In the genomic region with DNA sequence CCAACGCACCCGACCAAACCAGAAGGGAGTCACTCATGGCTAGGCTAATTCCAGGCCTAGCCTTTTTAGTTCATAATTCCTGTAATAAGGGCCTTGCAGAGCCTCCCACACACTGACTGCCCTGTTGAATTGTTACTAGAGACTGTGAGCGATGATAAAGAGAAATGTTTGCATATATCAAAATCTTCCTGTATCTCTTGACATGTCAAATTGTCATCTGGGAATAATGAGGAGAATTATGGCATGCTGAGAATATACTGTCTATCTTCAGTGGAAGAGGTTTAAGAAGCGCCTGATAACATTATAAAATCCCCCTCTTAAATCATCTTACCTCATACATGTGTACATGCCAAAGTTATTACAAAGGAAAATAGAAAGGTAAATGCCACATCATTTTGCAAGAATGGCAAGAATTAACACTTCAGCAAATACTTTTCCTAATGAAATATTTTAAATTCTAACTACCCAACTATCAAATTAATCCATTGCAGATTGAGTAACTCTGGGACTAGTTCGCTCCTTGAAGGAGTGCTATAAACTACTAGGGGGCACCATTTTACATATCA, we compare ENCODE assay signal across 21 cellular contexts.
"Had no signal": no experiment of that assay in that cellular context is flagged by ENCODE, and none has a peak within 500 bp of the region (broad histone marks: within the 10 kb centered on the region; RNA-seq: fewer than 3 reads in every experiment).

No MANE protein-coding gene starts in this region.

- H3K27me3 Mint-ChIP-seq: activated CD4-positive, alpha-beta memory T cell treated with anti-CD3 and anti-CD28 coated beads, Interleukin-2, amount 10 ng/mL, durations not matched to agents 7 days and 5 days; activated CD8-positive, alpha-beta memory T cell treated with anti-CD3 and anti-CD28 coated beads, Interleukin-2, amount 10 ng/mL, durations not matched to agents 7 days and 5 days; activated naive CD8-positive, alpha-beta T cell treated with anti-CD3 and anti-CD28 coated beads, Interleukin-2, amount 10 ng/mL, durations not matched to agents 7 days and 5 days; activated T-helper 17 cell treated with anti-CD3 and anti-CD28 coated beads, Interleukin-2, amount 50 U/mL, for 72 hours; central memory CD8-positive, alpha-beta T cell; stimulated activated naive B cell treated with anti-CD40 and anti-IgM and Interleukin-4, amounts not matched to agents 10 μg/mL and 1 μg/mL and 100 μg/mL, for 72 hours; T-cell had no signal

- FAIRE-seq: kidney, pancreas had no signal

- H3K4me3 ChIP-seq: colonic mucosa, left ventricle myocardium inferior, mucosa of descending colon, pancreas, upper lobe of right lung had no signal

- ATAC-seq: activated CD8-positive, alpha-beta memory T cell treated with anti-CD3 and anti-CD28 coated beads, Interleukin-2, amount 10 ng/mL, durations not matched to agents 7 days and 5 days; activated T-helper 17 cell treated with anti-CD3 and anti-CD28 coated beads, Interleukin-2, amount 50 U/mL, for 72 hours; mucosa of descending colon; pancreas; stimulated activated naive B cell treated with anti-CD40 and anti-IgM and Interleukin-4, amounts not matched to agents 10 μg/mL and 1 μg/mL and 100 μg/mL, for 72 hours; T-cell; upper lobe of right lung; WTC11 had no signal

- H3K4me3 Mint-ChIP-seq: activated CD4-positive, alpha-beta memory T cell treated with anti-CD3 and anti-CD28 coated beads, Interleukin-2, amount 10 ng/mL, durations not matched to agents 7 days and 5 days; activated CD8-positive, alpha-beta memory T cell treated with anti-CD3 and anti-CD28 coated beads, Interleukin-2, amount 10 ng/mL, durations not matched to agents 7 days and 5 days; activated naive CD8-positive, alpha-beta T cell treated with anti-CD3 and anti-CD28 coated beads, Interleukin-2, amount 10 ng/mL, durations not matched to agents 7 days and 5 days; activated T-helper 17 cell treated with anti-CD3 and anti-CD28 coated beads, Interleukin-2, amount 50 U/mL, for 72 hours; central memory CD8-positive, alpha-beta T cell; stimulated activated naive B cell treated with anti-CD40 and anti-IgM and Interleukin-4, amounts not matched to agents 10 μg/mL and 1 μg/mL and 100 μg/mL, for 72 hours; T-cell; WTC11 had no signal

- H3K4me1 Mint-ChIP-seq: activated CD4-positive, alpha-beta memory T cell treated with anti-CD3 and anti-CD28 coated beads, Interleukin-2, amount 10 ng/mL, durations not matched to agents 7 days and 5 days; activated CD8-positive, alpha-beta memory T cell treated with anti-CD3 and anti-CD28 coated beads, Interleukin-2, amount 10 ng/mL, durations not matched to agents 7 days and 5 days; activated naive CD8-positive, alpha-beta T cell treated with anti-CD3 and anti-CD28 coated beads, Interleukin-2, amount 10 ng/mL, durations not matched to agents 7 days and 5 days; activated T-helper 17 cell treated with anti-CD3 and anti-CD28 coated beads, Interleukin-2, amount 50 U/mL, for 72 hours; central memory CD8-positive, alpha-beta T cell; naive B cell; stimulated activated naive B cell treated with anti-CD40 and anti-IgM and Interleukin-4, amounts not matched to agents 10 μg/mL and 1 μg/mL and 100 μg/mL, for 72 hours; T-cell had no signal

- H3K4me1 ChIP-seq: colonic mucosa, left ventricle myocardium inferior, pancreas, upper lobe of right lung had no signal

- DNase-seq: activated CD4-positive, alpha-beta memory T cell treated with anti-CD3 and anti-CD28 coated beads, Interleukin-2, amount 10 ng/mL, durations not matched to agents 7 days and 5 days; activated CD4-positive, alpha-beta T cell treated with anti-CD3 and anti-CD28 coated beads for 4 hours; activated CD8-positive, alpha-beta memory T cell treated with anti-CD3 and anti-CD28 coated beads, Interleukin-2, amount 10 ng/mL, durations not matched to agents 7 days and 5 days; activated naive CD4-positive, alpha-beta T cell; activated naive CD8-positive, alpha-beta T cell treated with anti-CD3 and anti-CD28 coated beads, Interleukin-2, amount 10 ng/mL, durations not matched to agents 7 days and 5 days; brain microvascular endothelial cell; colonic mucosa; foreskin melanocyte; head of caudate nucleus; kidney; left ventricle myocardium inferior; mammary epithelial cell; mucosa of descending colon; naive B cell; pancreas; stimulated activated naive B cell treated with anti-CD40 and anti-IgM and Interleukin-4, amounts not matched to agents 10 μg/mL and 1 μg/mL and 100 μg/mL, for 72 hours; T-cell; upper lobe of right lung had no signal

- H3K9me3 ChIP-seq: colonic mucosa, left ventricle myocardium inferior, mucosa of descending colon, pancreas, upper lobe of right lung had no signal

- H3K36me3 ChIP-seq: brain microvascular endothelial cell, colonic mucosa, left ventricle myocardium inferior, pancreas, upper lobe of right lung had no signal

- H3K36me3 Mint-ChIP-seq: activated CD8-positive, alpha-beta memory T cell treated with anti-CD3 and anti-CD28 coated beads, Interleukin-2, amount 10 ng/mL, durations not matched to agents 7 days and 5 days; activated naive CD8-positive, alpha-beta T cell treated with anti-CD3 and anti-CD28 coated beads, Interleukin-2, amount 10 ng/mL, durations not matched to agents 7 days and 5 days; stimulated activated naive B cell treated with anti-CD40 and anti-IgM and Interleukin-4, amounts not matched to agents 10 μg/mL and 1 μg/mL and 100 μg/mL, for 72 hours; T-cell; WTC11 had no signal

- H3K9me3 Mint-ChIP-seq: activated CD4-positive, alpha-beta memory T cell treated with anti-CD3 and anti-CD28 coated beads, Interleukin-2, amount 10 ng/mL, durations not matched to agents 7 days and 5 days; activated T-helper 17 cell treated with anti-CD3 and anti-CD28 coated beads, Interleukin-2, amount 50 U/mL, for 72 hours had no signal

- H3K27ac ChIP-seq: brain microvascular endothelial cell, colonic mucosa, left ventricle myocardium inferior, pancreas, upper lobe of right lung had no signal

- H3K27me3 ChIP-seq: brain microvascular endothelial cell, colonic mucosa, pancreas, upper lobe of right lung had no signal

- H3K27ac Mint-ChIP-seq: activated CD4-positive, alpha-beta memory T cell treated with anti-CD3 and anti-CD28 coated beads, Interleukin-2, amount 10 ng/mL, durations not matched to agents 7 days and 5 days; activated CD8-positive, alpha-beta memory T cell treated with anti-CD3 and anti-CD28 coated beads, Interleukin-2, amount 10 ng/mL, durations not matched to agents 7 days and 5 days; activated naive CD8-positive, alpha-beta T cell treated with anti-CD3 and anti-CD28 coated beads, Interleukin-2, amount 10 ng/mL, durations not matched to agents 7 days and 5 days; activated T-helper 17 cell treated with anti-CD3 and anti-CD28 coated beads, Interleukin-2, amount 50 U/mL, for 72 hours; stimulated activated naive B cell treated with anti-CD40 and anti-IgM and Interleukin-4, amounts not matched to agents 10 μg/mL and 1 μg/mL and 100 μg/mL, for 72 hours; T-cell; WTC11 had no signal
